ENCODE assay signal across 8 cellular contexts in the genomic region with DNA sequence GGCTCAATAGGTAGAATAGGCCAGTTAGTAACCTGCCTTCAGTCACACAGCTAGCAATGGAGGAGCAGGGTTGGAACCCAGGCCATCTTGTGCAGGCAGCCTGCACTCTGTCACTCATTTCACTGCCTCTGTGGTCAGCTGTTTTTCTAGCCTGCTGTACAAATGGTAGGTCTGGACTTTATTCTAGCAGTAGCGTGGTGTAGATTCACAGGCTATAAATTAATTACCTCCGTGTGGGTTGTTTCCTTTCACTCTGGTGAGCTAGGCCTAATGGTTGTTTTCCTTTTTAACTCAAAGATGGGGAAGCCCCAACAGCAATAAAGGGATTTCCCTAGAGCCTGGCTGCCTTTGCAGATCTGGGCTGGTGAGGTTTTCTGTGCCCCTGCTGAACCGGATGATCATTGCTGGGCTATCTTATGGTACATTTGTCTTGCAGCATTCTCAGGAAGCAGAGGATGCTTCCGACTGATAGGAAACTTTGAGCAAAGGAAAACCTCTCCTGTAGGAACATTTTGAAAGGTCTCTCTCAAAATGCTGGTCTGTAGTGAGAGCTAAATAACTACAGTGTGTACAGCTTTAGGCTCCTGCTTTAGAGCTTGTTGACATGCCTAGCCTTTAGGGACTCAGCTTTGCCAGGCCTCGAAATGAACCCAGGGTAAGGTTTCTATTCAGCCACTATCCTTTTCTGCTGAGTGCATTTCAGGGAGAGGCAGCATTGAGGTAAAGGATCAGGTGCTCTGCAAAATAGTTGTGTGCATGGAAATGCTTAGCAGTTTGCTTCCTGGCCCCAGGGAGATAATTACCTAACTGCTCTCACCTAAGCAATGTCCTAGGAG.
A peak's percentile ranks its signal among the peaks of the same experiment; 100 is the strongest.
DNase-seq lines count a peak whose midpoint lies in the region; ATAC-seq and TF ChIP-seq lines count a peak whose summit lies in the region.

No MANE protein-coding gene starts in this region.

- peak overlapping the region in 4 of 59 donors; percentile 2 to 95 (median 18) for H3K27ac ChIP-seq in dorsolateral prefrontal cortex

- no peaks in the 10 kb centered on the region for H3K27me3 ChIP-seq in dorsolateral prefrontal cortex

- DNase-seq in dermis blood vessel endothelial cell (peak; percentile 65), dorsolateral prefrontal cortex (no peak), posterior cingulate gyrus (no peak), AG08396 (ENCODE audit: low spot score) (no peak)
- DNase-seq in stimulated activated CD8-positive, alpha-beta memory T cell treated with anti-CD3 and anti-CD28 coated beads, Interleukin-2, amount 100 ng/mL, for 48 hours (ENCODE audit: low read depth in 2 of 2) = peak; percentile 9 to 23

- intact Hi-C loops in dorsolateral prefrontal cortex (cut with DNase I) = no loop called here
- intact Hi-C loops in posterior cingulate gyrus (cut with DNase I) = no loop called here

- ATAC-seq in GM18858 (IDR thresholded peaks at IDR 0.05; ENCODE audit: unreplicated experiment) (peak; percentile 95), HG02623 (IDR thresholded peaks at IDR 0.05; ENCODE audit: unreplicated experiment) (peak; percentile 98), SK-N-SH treated with all-trans-retinoic acid at 6 μM for 48 hours (peak; percentile 88)

- no peak overlapping the region for H3K4me3 ChIP-seq in dorsolateral prefrontal cortex

- no peak for TF ChIP-seq CTCF in dorsolateral prefrontal cortex (IDR thresholded peaks at IDR 0.05 in 54 of 56, conservative IDR thresholded peaks at IDR 0.05 in 2 of 56; ENCODE audit: low read depth in 1 of 56, partially characterized antibody in 56 of 56)

TF ChIP-seq in SK-N-SH treated with all-trans-retinoic acid at 6 μM for 48 hours, 23 proteins besides CTCF, POLR2A, EP300 and RAD21:
- TF ChIP-seq TCF4 (CRISPR knock-in tag; IDR thresholded peaks at IDR 0.05; ENCODE audit: borderline replicate concordance) (peak; percentile 94), ISL1 (CRISPR knock-in tag; IDR thresholded peaks at IDR 0.05) (peak; percentile 71), ZNF8 (CRISPR knock-in tag; IDR thresholded peaks at IDR 0.05) (peak; percentile 34; the same call in 1 of the 2 replicates), PPARA (CRISPR knock-in tag; IDR thresholded peaks at IDR 0.05; ENCODE audit: borderline replicate concordance) (no peak), SNAI2 (CRISPR knock-in tag; IDR thresholded peaks at IDR 0.05) (0 out of 2 replicates have a peak, but pooled peaks have one; percentile 13), ESRRG (CRISPR knock-in tag; IDR thresholded peaks at IDR 0.05) (no peak), CSDC2 (CRISPR knock-in tag; IDR thresholded peaks at IDR 0.05) (peak; percentile 31; the same call in 1 of the 2 replicates), ZNF70 (CRISPR knock-in tag; IDR thresholded peaks at IDR 0.05) (no peak), GLIS3 (CRISPR knock-in tag; IDR thresholded peaks at IDR 0.05) (peak; percentile 43; the same call in 1 of the 2 replicates), ARNTL (CRISPR knock-in tag; IDR thresholded peaks at IDR 0.05; ENCODE audit: borderline replicate concordance, low read depth) (no peak), TOX (CRISPR knock-in tag; IDR thresholded peaks at IDR 0.05; ENCODE audit: borderline replicate concordance) (no peak)
- TF ChIP-seq, protein P1, sequence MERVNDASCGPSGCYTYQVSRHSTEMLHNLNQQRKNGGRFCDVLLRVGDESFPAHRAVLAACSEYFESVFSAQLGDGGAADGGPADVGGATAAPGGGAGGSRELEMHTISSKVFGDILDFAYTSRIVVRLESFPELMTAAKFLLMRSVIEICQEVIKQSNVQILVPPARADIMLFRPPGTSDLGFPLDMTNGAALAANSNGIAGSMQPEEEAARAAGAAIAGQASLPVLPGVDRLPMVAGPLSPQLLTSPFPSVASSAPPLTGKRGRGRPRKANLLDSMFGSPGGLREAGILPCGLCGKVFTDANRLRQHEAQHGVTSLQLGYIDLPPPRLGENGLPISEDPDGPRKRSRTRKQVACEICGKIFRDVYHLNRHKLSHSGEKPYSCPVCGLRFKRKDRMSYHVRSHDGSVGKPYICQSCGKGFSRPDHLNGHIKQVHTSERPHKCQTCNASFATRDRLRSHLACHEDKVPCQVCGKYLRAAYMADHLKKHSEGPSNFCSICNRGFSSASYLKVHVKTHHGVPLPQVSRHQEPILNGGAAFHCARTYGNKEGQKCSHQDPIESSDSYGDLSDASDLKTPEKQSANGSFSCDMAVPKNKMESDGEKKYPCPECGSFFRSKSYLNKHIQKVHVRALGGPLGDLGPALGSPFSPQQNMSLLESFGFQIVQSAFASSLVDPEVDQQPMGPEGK (CRISPR knock-in tag; IDR thresholded peaks at IDR 0.05; ENCODE audit: borderline replicate concordance) = no peak
- TF ChIP-seq, protein P2, sequence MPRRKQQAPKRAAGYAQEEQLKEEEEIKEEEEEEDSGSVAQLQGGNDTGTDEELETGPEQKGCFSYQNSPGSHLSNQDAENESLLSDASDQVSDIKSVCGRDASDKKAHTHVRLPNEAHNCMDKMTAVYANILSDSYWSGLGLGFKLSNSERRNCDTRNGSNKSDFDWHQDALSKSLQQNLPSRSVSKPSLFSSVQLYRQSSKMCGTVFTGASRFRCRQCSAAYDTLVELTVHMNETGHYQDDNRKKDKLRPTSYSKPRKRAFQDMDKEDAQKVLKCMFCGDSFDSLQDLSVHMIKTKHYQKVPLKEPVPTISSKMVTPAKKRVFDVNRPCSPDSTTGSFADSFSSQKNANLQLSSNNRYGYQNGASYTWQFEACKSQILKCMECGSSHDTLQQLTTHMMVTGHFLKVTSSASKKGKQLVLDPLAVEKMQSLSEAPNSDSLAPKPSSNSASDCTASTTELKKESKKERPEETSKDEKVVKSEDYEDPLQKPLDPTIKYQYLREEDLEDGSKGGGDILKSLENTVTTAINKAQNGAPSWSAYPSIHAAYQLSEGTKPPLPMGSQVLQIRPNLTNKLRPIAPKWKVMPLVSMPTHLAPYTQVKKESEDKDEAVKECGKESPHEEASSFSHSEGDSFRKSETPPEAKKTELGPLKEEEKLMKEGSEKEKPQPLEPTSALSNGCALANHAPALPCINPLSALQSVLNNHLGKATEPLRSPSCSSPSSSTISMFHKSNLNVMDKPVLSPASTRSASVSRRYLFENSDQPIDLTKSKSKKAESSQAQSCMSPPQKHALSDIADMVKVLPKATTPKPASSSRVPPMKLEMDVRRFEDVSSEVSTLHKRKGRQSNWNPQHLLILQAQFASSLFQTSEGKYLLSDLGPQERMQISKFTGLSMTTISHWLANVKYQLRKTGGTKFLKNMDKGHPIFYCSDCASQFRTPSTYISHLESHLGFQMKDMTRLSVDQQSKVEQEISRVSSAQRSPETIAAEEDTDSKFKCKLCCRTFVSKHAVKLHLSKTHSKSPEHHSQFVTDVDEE (CRISPR knock-in tag; IDR thresholded peaks at IDR 0.05) = peak; percentile 82
- TF ChIP-seq, protein P3, sequence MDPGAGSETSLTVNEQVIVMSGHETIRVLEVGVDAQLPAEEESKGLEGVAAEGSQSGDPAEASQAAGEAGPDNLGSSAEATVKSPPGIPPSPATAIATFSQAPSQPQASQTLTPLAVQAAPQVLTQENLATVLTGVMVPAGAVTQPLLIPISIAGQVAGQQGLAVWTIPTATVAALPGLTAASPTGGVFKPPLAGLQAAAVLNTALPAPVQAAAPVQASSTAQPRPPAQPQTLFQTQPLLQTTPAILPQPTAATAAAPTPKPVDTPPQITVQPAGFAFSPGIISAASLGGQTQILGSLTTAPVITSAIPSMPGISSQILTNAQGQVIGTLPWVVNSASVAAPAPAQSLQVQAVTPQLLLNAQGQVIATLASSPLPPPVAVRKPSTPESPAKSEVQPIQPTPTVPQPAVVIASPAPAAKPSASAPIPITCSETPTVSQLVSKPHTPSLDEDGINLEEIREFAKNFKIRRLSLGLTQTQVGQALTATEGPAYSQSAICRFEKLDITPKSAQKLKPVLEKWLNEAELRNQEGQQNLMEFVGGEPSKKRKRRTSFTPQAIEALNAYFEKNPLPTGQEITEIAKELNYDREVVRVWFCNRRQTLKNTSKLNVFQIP (CRISPR knock-in tag; IDR thresholded peaks at IDR 0.05; ENCODE audit: borderline replicate concordance, low read depth) = no peak
- TF ChIP-seq, protein P4, sequence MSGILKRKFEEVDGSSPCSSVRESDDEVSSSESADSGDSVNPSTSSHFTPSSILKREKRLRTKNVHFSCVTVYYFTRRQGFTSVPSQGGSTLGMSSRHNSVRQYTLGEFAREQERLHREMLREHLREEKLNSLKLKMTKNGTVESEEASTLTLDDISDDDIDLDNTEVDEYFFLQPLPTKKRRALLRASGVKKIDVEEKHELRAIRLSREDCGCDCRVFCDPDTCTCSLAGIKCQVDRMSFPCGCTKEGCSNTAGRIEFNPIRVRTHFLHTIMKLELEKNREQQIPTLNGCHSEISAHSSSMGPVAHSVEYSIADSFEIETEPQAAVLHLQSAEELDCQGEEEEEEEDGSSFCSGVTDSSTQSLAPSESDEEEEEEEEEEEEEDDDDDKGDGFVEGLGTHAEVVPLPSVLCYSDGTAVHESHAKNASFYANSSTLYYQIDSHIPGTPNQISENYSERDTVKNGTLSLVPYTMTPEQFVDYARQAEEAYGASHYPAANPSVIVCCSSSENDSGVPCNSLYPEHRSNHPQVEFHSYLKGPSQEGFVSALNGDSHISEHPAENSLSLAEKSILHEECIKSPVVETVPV (CRISPR knock-in tag; IDR thresholded peaks at IDR 0.05) = peak; percentile 47; the same call in 1 of the 2 replicates

Comparison
In these comparisons a context has a peak if more than half of its experiments do, and no peak if none do; other contexts are left out.
1. DNase-seq: peak in dermis blood vessel endothelial cell (single experiment) and stimulated activated CD8-positive, alpha-beta memory T cell treated with anti-CD3 and anti-CD28 coated beads, Interleukin-2, amount 100 ng/mL, for 48 hours (2 of 2); none in dorsolateral prefrontal cortex (0 of 10), posterior cingulate gyrus (0 of 10) and AG08396 (single experiment).
2. Peak in every context shown above with its lines, with median percentiles within 50 percentile points of each other: ATAC-seq.